Comparison of ENCODE assay signal across 15 cellular contexts in the genomic region with DNA sequence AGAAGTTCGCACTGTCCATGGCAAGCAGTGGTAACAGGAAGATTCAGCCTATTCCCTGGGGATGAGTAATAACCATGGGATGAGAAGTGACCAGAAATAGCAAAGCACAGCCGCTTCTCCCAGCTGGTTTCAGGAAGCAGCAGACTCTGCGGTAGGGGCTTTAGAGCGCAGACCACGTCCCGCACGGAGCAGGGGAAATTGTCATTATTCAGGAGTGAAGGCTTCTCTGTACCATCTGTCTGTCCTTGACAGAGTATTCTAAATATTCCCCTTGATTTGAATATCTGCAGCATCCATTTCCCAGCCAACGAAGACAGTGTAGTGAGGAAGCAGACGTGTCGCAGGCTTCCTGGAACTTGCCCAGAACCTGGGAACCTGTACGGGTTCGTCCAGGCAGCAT.
A peak's percentile ranks its signal among the peaks of the same experiment; 100 is the strongest.
DNase-seq lines count a peak whose midpoint lies in the region; ATAC-seq and TF ChIP-seq lines count a peak whose summit lies in the region.
"Had no signal": no experiment of that assay in that cellular context is flagged by ENCODE, and none has a peak within 500 bp of the region (broad histone marks: within the 10 kb centered on the region; RNA-seq: fewer than 3 reads in every experiment).

No MANE protein-coding gene starts in this region.

- peak overlapping the region; percentile 65 to 70 for H3K4ac ChIP-seq in mesenchymal stem cell (ENCODE audit: low read depth in 1 of 2, low read length in 2 of 2)

- H3K4me1 ChIP-seq in GM23248 (ENCODE audit: insufficient read depth) (no peaks in the 10 kb centered on the region; the same call in 1 of the 2 replicates), mesenchymal stem cell (ENCODE audit: control insufficient read depth, insufficient read depth, low read depth, low read length) (peaks cover 7% of the 10 kb centered on the region)
- H3K4me1 ChIP-seq: body of pancreas, gastrocnemius medialis had no signal

- no peaks in the 10 kb centered on the region for H3K79me2 ChIP-seq in GM23248 (ENCODE audit: insufficient read depth)

- H3K4me2 ChIP-seq in GM23248 (ENCODE audit: unreplicated experiment), result no peak overlapping the region
- peak overlapping the region; percentile 2 for H3K4me2 ChIP-seq in mesenchymal stem cell (ENCODE audit: low read length, poor library complexity, severe bottlenecking)

- H2AFZ ChIP-seq in GM23248 (no peak overlapping the region), mesenchymal stem cell (ENCODE audit: low read depth, low read length) (no peak overlapping the region)

- H3K23ac ChIP-seq in mesenchymal stem cell (ENCODE audit: low read length in 2 of 2), result no peak overlapping the region

- no peaks in the 10 kb centered on the region for H3K9me2 ChIP-seq in GM23248 (ENCODE audit: insufficient read depth)

- H3K9me3 ChIP-seq in GM23248 (ENCODE audit: low read depth) (no peaks in the 10 kb centered on the region), mesenchymal stem cell (ENCODE audit: control insufficient read depth, low read length) (peaks cover 15% of the 10 kb centered on the region)
- H3K9me3 ChIP-seq: body of pancreas had no signal

- H3K18ac ChIP-seq in mesenchymal stem cell (ENCODE audit: low read depth in 1 of 2, low read length in 2 of 2), result peak overlapping the region; percentile 58 to 82

- H2BK120ac ChIP-seq in mesenchymal stem cell (ENCODE audit: low read depth, low read length), result no peak overlapping the region

- no peaks in the 10 kb centered on the region for H3K36me3 Mint-ChIP-seq in activated naive CD4-positive, alpha-beta T cell treated with anti-CD3 and anti-CD28 coated beads, Interleukin-2, amount 50 U/mL, for 72 hours

- no peak for ATAC-seq in GM21786 (IDR thresholded peaks at IDR 0.05; ENCODE audit: unreplicated experiment)
- no peak for ATAC-seq in HG03565 (IDR thresholded peaks at IDR 0.05; ENCODE audit: unreplicated experiment)
- ATAC-seq in activated naive CD4-positive, alpha-beta T cell treated with anti-CD3 and anti-CD28 coated beads, Interleukin-2, amount 50 U/mL, for 72 hours, result no peak
- ATAC-seq: body of pancreas; effector memory CD8-positive, alpha-beta T cell; gastrocnemius medialis; T-helper 17 cell had no signal

- no peak for TF ChIP-seq CTCF in cardiac fibroblast (IDR thresholded peaks at IDR 0.05; ENCODE audit: low read depth, low read length)

- no peak overlapping the region for H3K9ac ChIP-seq in GM23248
- H3K9ac ChIP-seq in mesenchymal stem cell (ENCODE audit: low read length), result no peak overlapping the region

- H3K79me1 ChIP-seq in mesenchymal stem cell (replicated peaks; ENCODE audit: low read length, poor library complexity, severe bottlenecking), result no peaks in the 10 kb centered on the region

- H3K4me3 ChIP-seq in GM23248 (no peak overlapping the region), cardiac fibroblast (replicated peaks in 1 of 2; ENCODE audit: low read depth in 2 of 2, low read length in 2 of 2) (no peak overlapping the region), mesenchymal stem cell (ENCODE audit: insufficient read depth in 1 of 2, low read depth in 1 of 2, low read length in 2 of 2) (no peak overlapping the region)
- H3K4me3 ChIP-seq: body of pancreas, gastrocnemius medialis had no signal

- peak overlapping the region; percentile 70 for H4K91ac ChIP-seq in mesenchymal stem cell (ENCODE audit: low read length)

- H3F3A ChIP-seq in GM23248 (ENCODE audit: insufficient read depth), result no peaks in the 10 kb centered on the region

- WGBS in GM23248 (ENCODE audit: low coverage in 1 of 2, low lambda C conversion rate in 2 of 2, missing lambda C conversion rate in 2 of 2), 2 experiments, result 73 to 77% methylated on average over 12 of the region's 12 CpGs
- 50% methylated on average over 11 of the region's 12 CpGs for WGBS in mesenchymal stem cell

- in situ Hi-C loops in GM23248 (cut with MboI), result no loop called here

- H2AK5ac ChIP-seq in mesenchymal stem cell (ENCODE audit: low read length, severe bottlenecking), result no peak overlapping the region

- peak; percentile 77 for DNase-seq in A172 (ENCODE audit: low spot score)
- DNase-seq in GM23248, result peak; percentile 20
- peak; percentile 28 to 71 for DNase-seq in cardiac fibroblast (ENCODE audit: low read depth in 2 of 2)
- DNase-seq in mesenchymal stem cell, result peak; percentile 90
- no peak for DNase-seq in SW 1271 (lab: John Stamatoyannopoulos, UW)
- DNase-seq in activated naive CD4-positive, alpha-beta T cell treated with anti-CD3 and anti-CD28 coated beads, Interleukin-2, amount 50 U/mL, for 72 hours (ENCODE audit: low spot score in 2 of 2), result no peak
- DNase-seq: ACHN; activated effector memory CD4-positive, alpha-beta T cell treated with anti-CD3 and anti-CD28 coated beads, Interleukin-2, amount 50 U/mL, for 16 hours; body of pancreas; effector memory CD8-positive, alpha-beta T cell; gastrocnemius medialis; substantia nigra; T-helper 17 cell had no signal

- H3K27ac Mint-ChIP-seq in activated naive CD4-positive, alpha-beta T cell treated with anti-CD3 and anti-CD28 coated beads, Interleukin-2, amount 50 U/mL, for 72 hours, result no peak overlapping the region
- H3K27ac Mint-ChIP-seq: effector memory CD8-positive, alpha-beta T cell; T-helper 17 cell had no signal

- no peaks in the 10 kb centered on the region for H4K20me1 ChIP-seq in GM23248 (ENCODE audit: insufficient read depth)

- H4K8ac ChIP-seq in mesenchymal stem cell (ENCODE audit: low read length), result peak overlapping the region; percentile 52

- H3K27me3 ChIP-seq in GM23248 (replicated peaks; ENCODE audit: insufficient read depth), result no peaks in the 10 kb centered on the region
- H3K27me3 ChIP-seq in mesenchymal stem cell (ENCODE audit: control insufficient read depth in 1 of 2, insufficient read depth in 1 of 2, low read length in 2 of 2), result no peaks in the 10 kb centered on the region
- H3K27me3 ChIP-seq: body of pancreas, gastrocnemius medialis had no signal

- no peak overlapping the region for H2BK15ac ChIP-seq in mesenchymal stem cell (ENCODE audit: low read depth, poor library complexity, severe bottlenecking)

- no peaks in the 10 kb centered on the region for H3K9me3 Mint-ChIP-seq in activated naive CD4-positive, alpha-beta T cell treated with anti-CD3 and anti-CD28 coated beads, Interleukin-2, amount 50 U/mL, for 72 hours
- H3K9me3 Mint-ChIP-seq: effector memory CD8-positive, alpha-beta T cell had no signal

- H3K14ac ChIP-seq in mesenchymal stem cell (ENCODE audit: low read length in 2 of 2), result no peak overlapping the region

- H3K36me3 ChIP-seq in GM23248 (ENCODE audit: low read depth), result no peaks in the 10 kb centered on the region
- no peaks in the 10 kb centered on the region for H3K36me3 ChIP-seq in mesenchymal stem cell (ENCODE audit: control insufficient read depth in 1 of 2, insufficient read depth in 2 of 2, low read depth in 1 of 2, low read length in 2 of 2)
- H3K36me3 ChIP-seq: gastrocnemius medialis had no signal

- H2BK5ac ChIP-seq in mesenchymal stem cell (ENCODE audit: low read depth, low read length, poor library complexity, severe bottlenecking), result no peak overlapping the region

- H3K27ac ChIP-seq in GM23248 (no peak overlapping the region), mesenchymal stem cell (ENCODE audit: low read length, poor library complexity, severe bottlenecking) (no peak overlapping the region)
- H3K27ac ChIP-seq: body of pancreas had no signal

- peak overlapping the region; percentile 85 to 98 for H2BK12ac ChIP-seq in mesenchymal stem cell (ENCODE audit: low read length in 2 of 2)

Comparison
In these comparisons a context has a peak if more than half of its experiments do, and no peak if none do; other contexts are left out.
1. DNase-seq: peak in A172 (single experiment), GM23248 (single experiment), cardiac fibroblast (2 of 2) and mesenchymal stem cell (single experiment); none in SW 1271 (0 of 2) and activated naive CD4-positive, alpha-beta T cell treated with anti-CD3 and anti-CD28 coated beads, Interleukin-2, amount 50 U/mL, for 72 hours (0 of 2).